Comparison of ENCODE assay signal across 1 cellular context in the genomic region with DNA sequence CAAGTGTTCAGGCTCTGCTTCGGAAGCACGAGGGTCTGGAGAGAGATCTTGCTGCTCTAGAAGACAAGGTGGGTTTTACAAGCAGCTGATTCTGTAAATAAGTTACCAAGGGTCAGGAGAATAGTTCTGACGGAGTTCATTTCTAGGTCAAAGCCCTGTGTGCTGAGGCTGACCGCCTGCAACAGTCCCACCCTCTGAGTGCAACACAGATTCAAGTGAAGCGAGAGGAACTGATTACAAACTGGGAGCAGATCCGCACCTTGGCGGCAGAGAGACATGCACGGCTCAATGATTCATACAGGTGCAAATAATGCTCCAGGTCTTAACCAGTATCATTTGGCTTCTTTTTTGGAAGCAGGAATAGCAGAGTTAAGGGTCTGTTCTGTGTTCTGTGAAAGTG.
TF ChIP-seq lines count a peak whose summit lies in the region.

No MANE protein-coding gene starts in this region.

TF ChIP-seq in IMR-90, 13 proteins besides CTCF, POLR2A, EP300 and RAD21 (continued from another document):
- TF ChIP-seq, protein P1, sequence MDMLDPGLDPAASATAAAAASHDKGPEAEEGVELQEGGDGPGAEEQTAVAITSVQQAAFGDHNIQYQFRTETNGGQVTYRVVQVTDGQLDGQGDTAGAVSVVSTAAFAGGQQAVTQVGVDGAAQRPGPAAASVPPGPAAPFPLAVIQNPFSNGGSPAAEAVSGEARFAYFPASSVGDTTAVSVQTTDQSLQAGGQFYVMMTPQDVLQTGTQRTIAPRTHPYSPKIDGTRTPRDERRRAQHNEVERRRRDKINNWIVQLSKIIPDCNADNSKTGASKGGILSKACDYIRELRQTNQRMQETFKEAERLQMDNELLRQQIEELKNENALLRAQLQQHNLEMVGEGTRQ (IDR thresholded peaks at IDR 0.05; ENCODE audit: low read depth, low read length), result no peak
- no peak for TF ChIP-seq CEBPB (IDR thresholded peaks at IDR 0.05; ENCODE audit: low read depth, low read length)
- TF ChIP-seq MXI1 (IDR thresholded peaks at IDR 0.05; ENCODE audit: borderline replicate concordance, low read depth, low read length), result no peak
- no peak for TF ChIP-seq BHLHE40 (IDR thresholded peaks at IDR 0.05; ENCODE audit: low read depth, low read length)
- TF ChIP-seq MAZ (IDR thresholded peaks at IDR 0.05; ENCODE audit: borderline replicate concordance, low read depth, low read length), result no peak
- no peak for TF ChIP-seq SMC3 (IDR thresholded peaks at IDR 0.05; ENCODE audit: low read depth, low read length)
- TF ChIP-seq CHD1 (IDR thresholded peaks at IDR 0.05; ENCODE audit: low read depth, low read length), result no peak
- no peak for TF ChIP-seq RFX5 (IDR thresholded peaks at IDR 0.05; ENCODE audit: low read depth, low read length)
